11 cellular contexts compared by ENCODE assay signal in the genomic region with DNA sequence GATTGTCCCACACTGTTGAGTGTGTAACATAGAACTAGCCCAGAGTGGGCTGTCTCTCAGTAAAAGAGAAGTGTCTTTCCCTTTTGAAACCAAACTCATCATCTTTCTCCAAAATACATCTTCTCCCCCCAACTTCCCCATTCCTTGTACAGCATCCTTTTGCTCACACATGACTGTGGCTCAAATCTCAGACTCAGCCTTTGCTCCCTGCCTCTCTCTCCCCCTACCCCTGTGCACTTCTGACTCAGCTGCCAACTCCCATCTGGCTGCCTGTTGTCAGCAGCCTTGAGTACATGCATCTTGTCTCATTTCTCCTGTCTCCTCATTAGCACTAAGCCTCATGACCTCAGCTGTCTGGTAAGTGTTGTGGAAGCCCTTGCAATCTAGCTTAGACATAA. TPM values are rescaled to one million over a fixed set of nuclear protein-coding genes. Genes with fewer than 3 reads are reported as not detected.
DNase-seq lines count a peak whose midpoint lies in the region; ATAC-seq, FAIRE-seq and TF ChIP-seq lines count a peak whose summit lies in the region.
"Had no signal": no experiment of that assay in that cellular context is flagged by ENCODE, and none has a peak within 500 bp of the region (broad histone marks: within the 10 kb centered on the region; RNA-seq: fewer than 3 reads in every experiment).

No MANE protein-coding gene starts in this region.

- H3K36me3 ChIP-seq in GM12878 (ENCODE audit: control insufficient read depth in 2 of 2, insufficient read depth in 2 of 2, low read length in 1 of 2) (no peaks in the 10 kb centered on the region), A673 (ENCODE audit: insufficient read depth, low read length, poor library complexity, severe bottlenecking) (no peaks in the 10 kb centered on the region)
- H3K36me3 ChIP-seq: esophagus muscularis mucosa had no signal

- DNase-seq in GM18507 (ENCODE audit: extremely low spot score, insufficient read length, low read depth), result no peak
- DNase-seq in Kasumi-1 (lab: John Stamatoyannopoulos, UW), result peak; percentile 67 to 68
- no peak for DNase-seq in GM12878 (ENCODE audit: low read depth, low spot score)
- DNase-seq in putamen (ENCODE audit: low spot score), result peak; percentile 55
- no peak for DNase-seq in HK-2 (ENCODE audit: unreplicated experiment)
- no peak for DNase-seq in A673 (ENCODE audit: low spot score)
- DNase-seq: stimulated activated CD4-positive, alpha-beta T cell treated with anti-CD3 and anti-CD28 coated beads, Interleukin-1b, Interleukin-23, amount 100 ng/mL, for 48 hours had no signal

- no peak for TF ChIP-seq EP300 in GM12878 (IDR thresholded peaks at IDR 0.05; ENCODE audit: borderline replicate concordance in 1 of 2, control insufficient read depth in 1 of 2, low read depth in 2 of 2, low read length in 2 of 2)

- SMC1A ChIA-PET in GM12878 (lab: Charles Lee; ENCODE audit: uncharacterized antibody, unreplicated experiment), result interaction anchor here (0.7 to 2.5 kb wide), 4 partner anchors 8 to 79 kb away, joined by 4 to 14 read pairs (median 7); no protein-coding TSS in a partner anchor

- BruUV-seq in GM12878 (replicated peaks; lab: Mats Ljungman, UMichigan) (no TSS peak), A673 (replicated peaks; lab: Mats Ljungman, UMichigan) (no TSS peak)

- FAIRE-seq in GM18507 (lab: Jason Lieb, UNC), result peak; percentile 21
- no peak for FAIRE-seq in GM12878 (lab: Jason Lieb, UNC)
- FAIRE-seq: urothelium cell line had no signal

- no peak overlapping the region for H2AFZ ChIP-seq in GM12878 (ENCODE audit: control insufficient read depth, low read depth, low read length)

- TF ChIP-seq CTCF in GM12878 (IDR thresholded peaks at IDR 0.05 in 2 of 3, conservative IDR thresholded peaks at IDR 0.05 in 1 of 3; ENCODE audit: control insufficient read depth in 2 of 3, extremely low read depth in 1 of 3, insufficient read depth in 1 of 3, low read depth in 3 of 3, low read length in 3 of 3), result no peak
- TF ChIP-seq CTCF in A673 (conservative IDR thresholded peaks at IDR 0.05; ENCODE audit: low read depth, low read length), result no peak

- RAD21 ChIA-PET in GM12878 (lab: Charles Lee; ENCODE audit: unreplicated experiment), result no interaction called here

- CTCF ChIA-PET in GM12878 (lab: Yijun Ruan, JAX), result interaction anchor here (0.7 kb wide), 1 partner anchor 10 kb away, joined by 3 read pairs; no protein-coding TSS in a partner anchor
- CTCF ChIA-PET in A673 (lab: Charles Lee), result no interaction called here

- in situ Hi-C loops in GM12878 (cut with MboI), result no loop called here

- no peak for TF ChIP-seq POLR2A in GM12878 (IDR thresholded peaks at IDR 0.05; ENCODE audit: low read depth, low read length)

- POLR2A ChIA-PET in GM12878 (lab: Charles Lee), result no interaction called here
- POLR2A ChIA-PET in A673 (lab: Charles Lee; ENCODE audit: low non-redundant PET), result no interaction called here

- H3K27me3 ChIP-seq in GM12878 (replicated peaks in 1 of 2; ENCODE audit: control insufficient read depth in 2 of 2, insufficient read depth in 2 of 2, low read length in 1 of 2), result no peaks in the 10 kb centered on the region
- H3K27me3 ChIP-seq in A673 (replicated peaks; ENCODE audit: insufficient read depth, low read depth, low read length, poor library complexity), result no peaks in the 10 kb centered on the region
- H3K27me3 ChIP-seq: esophagus muscularis mucosa had no signal

- TF ChIP-seq RAD21 in GM12878 (IDR thresholded peaks at IDR 0.05; ENCODE audit: insufficient read depth, low read depth, low read length), result no peak

- H3K79me2 ChIP-seq in GM12878 (ENCODE audit: control insufficient read depth, insufficient read depth, low read length), result no peaks in the 10 kb centered on the region

- peak overlapping the region; percentile 51 for H3K4me2 ChIP-seq in GM12878 (ENCODE audit: control insufficient read depth, insufficient read depth)

- H3K27ac ChIP-seq in GM12878 (ENCODE audit: control insufficient read depth, insufficient read depth) (no peak overlapping the region), A673 (ENCODE audit: low read depth, low read length, poor library complexity, severe bottlenecking) (no peak overlapping the region)
- H3K27ac ChIP-seq: esophagus muscularis mucosa had no signal

- H3K9me3 ChIP-seq in GM12878 (replicated peaks; ENCODE audit: control insufficient read depth, insufficient read depth, low read length) (peaks cover 2% of the 10 kb centered on the region; the same call in 2 of the 3 replicates), A673 (ENCODE audit: low read depth, low read length, poor library complexity, severe bottlenecking) (no peaks in the 10 kb centered on the region)
- H3K9me3 ChIP-seq: esophagus muscularis mucosa had no signal

- no peaks in the 10 kb centered on the region for H4K20me1 ChIP-seq in GM12878 (ENCODE audit: control insufficient read depth, insufficient read depth)

- intact Hi-C loops in GM12878 (cut with micrococcal nuclease; ENCODE audit: unreplicated experiment) (no loop called here), A673 (cut with micrococcal nuclease; ENCODE audit: unreplicated experiment) (no loop called here)

- H3K4me3 ChIP-seq in GM12878 (peak overlapping the region; percentile 37; the same call in 1 of the 2 replicates), A673 (ENCODE audit: low read depth, low read length, poor library complexity, severe bottlenecking) (no peak overlapping the region)
- H3K4me3 ChIP-seq: esophagus muscularis mucosa had no signal

- H3K9ac ChIP-seq in GM12878 (ENCODE audit: control insufficient read depth, insufficient read depth, low read length), result no peak overlapping the region

- H3K4me1 ChIP-seq in GM12878 (ENCODE audit: control insufficient read depth, insufficient read depth, low read length) (peaks cover 23% of the 10 kb centered on the region), A673 (ENCODE audit: insufficient read depth, low read length, poor library complexity, severe bottlenecking) (no peaks in the 10 kb centered on the region)

- ATAC-seq in GM12878 (peak; percentile 86), HG03108 (IDR thresholded peaks at IDR 0.05; ENCODE audit: unreplicated experiment) (no peak)
- ATAC-seq: SK-N-SH treated with all-trans-retinoic acid at 6 μM for 48 hours had no signal

TF ChIP-seq in GM12878, 131 proteins besides CTCF, POLR2A, EP300 and RAD21 (continues in another document):
- peak; percentile 52 for TF ChIP-seq RUNX3 (IDR thresholded peaks at IDR 0.05; ENCODE audit: low read length)
- peak; percentile 53; the same call in 1 of the 2 replicates for TF ChIP-seq SPI1 (IDR thresholded peaks at IDR 0.05; ENCODE audit: borderline replicate concordance, insufficient read depth, low read depth, low read length)
- TF ChIP-seq PBX3 (IDR thresholded peaks at IDR 0.05; ENCODE audit: insufficient replicate concordance, low read depth, low read length), result peak; percentile 15
- no peak for TF ChIP-seq PML (IDR thresholded peaks at IDR 0.05; ENCODE audit: low read length)
- peak; percentile 44; the same call in 1 of the 2 replicates for TF ChIP-seq IKZF1 (conservative IDR thresholded peaks at IDR 0.05)
- peak; percentile 55 to 69 for TF ChIP-seq IKZF2 (IDR thresholded peaks at IDR 0.05)
- TF ChIP-seq SIN3A (IDR thresholded peaks at IDR 0.05; ENCODE audit: low read depth, low read length), result no peak
- 0 out of 2 replicates have a peak, but pooled peaks have one; percentile 15 for TF ChIP-seq TCF12 (IDR thresholded peaks at IDR 0.05; ENCODE audit: low read depth, low read length)
- 0 out of 2 replicates have a peak, but pooled peaks have one; percentile 22 for TF ChIP-seq JUNB (IDR thresholded peaks at IDR 0.05)
- no peak for TF ChIP-seq NKRF (conservative IDR thresholded peaks at IDR 0.05)

RNA-seq across cellular contexts. Expression of gene MGAT4A, which starts 18.1 kb away (rescaled TPM):
- total RNA-seq in GM12878 (2013; cell fraction: nucleolus; rRNA removed), result 42.2 and 48.0 TPM in 2 replicates
- total RNA-seq in GM12878 (2014; rRNA removed) (12.8 and 13.2 TPM in 2 replicates), GM12878 (2014; rRNA removed; fragmentation: Illumina TruSeq; extraction: Trizol) (16.8 and 18.4 TPM in 2 replicates), GM12878 (2021) (23.1 and 23.4 TPM in 2 replicates), A673 (2021) (0.09 and 0.39 TPM in 2 replicates)
- 3.3 TPM for polyA plus RNA-seq in GM12878 (2011; ENCODE audit: low read depth)
- polyA plus RNA-seq in GM12878 (2011; rRNA removed) (4.3 and 9.5 TPM in 2 replicates), GM12878 (2014; fragmentation: Illumina TruSeq; extraction: Trizol) (13.3 and 13.6 TPM in 2 replicates), GM12878 (2014; fragmentation: Nextera tagmentation; extraction: Ambion mirVana) (10 to 100 TPM; 10.2 to 11.9 TPM), GM12878 (2014; rRNA removed) (8.6 and 13.8 TPM in 2 replicates), GM12878 (2016; fragmentation: Nextera tagmentation; extraction: Ambion mirVana) (10 to 100 TPM; 18.4 to 22.7 TPM)
- polyA plus RNA-seq in GM12878 (2011; cell fraction: cytosol; rRNA removed), result 1.2 and 2.1 TPM in 2 replicates
- 2.4 and 2.7 TPM in 2 replicates for polyA plus RNA-seq in GM12878 (2011; cell fraction: nucleus; rRNA removed)
- polyA plus RNA-seq in GM12878 (2012), result 2.3 and 4.2 TPM in 2 replicates
- 4.2 and 9.4 TPM in 2 replicates for polyA minus RNA-seq in GM12878 (2011; rRNA and poly(A)+ RNA removed)
- 0.67 and 1.6 TPM in 2 replicates for polyA minus RNA-seq in GM12878 (2011; cell fraction: cytosol; rRNA and poly(A)+ RNA removed)
- 3.1 and 4.4 TPM in 2 replicates for polyA minus RNA-seq in GM12878 (2011; cell fraction: nucleus; rRNA and poly(A)+ RNA removed)

Comparison
In these comparisons a context has a peak if more than half of its experiments do, and no peak if none do; other contexts are left out.
1. DNase-seq: peak in Kasumi-1 (2 of 2) and putamen (single experiment); none in GM18507 (single experiment), GM12878 (single experiment), HK-2 (single experiment) and A673 (single experiment).